Comparison of ENCODE assay signal across 9 cellular contexts in the genomic region with DNA sequence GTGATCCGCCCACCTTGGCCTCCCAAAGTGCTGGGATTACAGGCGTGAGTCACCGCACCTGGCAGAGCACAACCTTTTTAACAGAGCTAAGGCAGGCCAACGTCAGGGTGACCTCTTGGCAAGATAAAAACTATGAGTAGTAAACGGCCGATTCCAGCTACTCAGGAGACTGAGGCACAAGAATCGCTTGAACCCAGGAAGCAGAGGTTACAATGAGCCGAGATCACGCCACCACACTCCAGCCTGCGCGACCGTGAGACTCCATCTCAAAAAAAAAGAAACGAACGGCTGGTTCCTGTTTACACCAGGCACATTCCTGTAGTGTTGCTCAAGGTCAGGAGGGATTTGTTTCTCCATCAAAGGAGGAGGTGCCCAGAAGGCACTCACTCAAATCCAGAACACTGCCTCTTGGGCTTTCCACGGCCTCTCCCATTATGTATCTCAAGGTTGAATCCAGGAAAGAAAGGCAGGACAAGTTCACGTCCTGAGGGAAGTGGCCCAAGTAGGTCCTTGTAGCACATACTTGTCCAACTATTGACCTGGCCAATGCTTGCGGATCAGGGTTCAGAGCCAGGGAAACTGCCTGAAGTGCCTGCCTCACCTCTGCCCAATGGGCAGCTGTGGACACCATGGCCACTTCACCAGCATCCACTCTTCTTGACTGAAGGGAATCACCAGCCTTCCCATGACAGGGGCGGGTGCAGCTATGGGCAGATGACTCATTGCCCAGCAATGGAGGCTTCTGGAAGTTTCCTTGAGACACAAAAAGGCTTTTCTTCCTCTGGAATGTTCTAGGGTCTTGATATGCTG. TPM values are rescaled to one million over a fixed set of nuclear protein-coding genes. Genes with fewer than 3 reads are reported as not detected.
DNase-seq lines count a peak whose midpoint lies in the region; ATAC-seq and TF ChIP-seq lines count a peak whose summit lies in the region.
"Had no signal": no experiment of that assay in that cellular context is flagged by ENCODE, and none has a peak within 500 bp of the region (broad histone marks: within the 10 kb centered on the region; RNA-seq: fewer than 3 reads in every experiment).

No MANE protein-coding gene starts in this region.

- TF ChIP-seq CTCF in left lung (IDR thresholded peaks at IDR 0.05): no peak
- TF ChIP-seq CTCF in transverse colon (IDR thresholded peaks at IDR 0.05): no peak

- H3K27ac ChIP-seq in left lung: peak overlapping the region; percentile 68 to 81
- peak overlapping the region; percentile 41 to 61 (median 54) for H3K27ac ChIP-seq in transverse colon

- no peak for TF ChIP-seq POLR2A in transverse colon (IDR thresholded peaks at IDR 0.05)

- no peak overlapping the region for H3K4me3 Mint-ChIP-seq in dendritic cell treated with granulocyte-macrophage colony-stimulating factor and Interleukin-4, amounts not matched to agents 40 ng/mL and 50 ng/mL, for 4 days
- H3K4me3 Mint-ChIP-seq: activated naive CD4-positive, alpha-beta T cell treated with anti-CD3 and anti-CD28 coated beads, Interleukin-2, amount 50 U/mL, for 24 hours had no signal

- TF ChIP-seq EP300 in transverse colon (IDR thresholded peaks at IDR 0.05; ENCODE audit: low read depth): no peak

- H3K27me3 ChIP-seq in left lung: no peaks in the 10 kb centered on the region
- no peaks in the 10 kb centered on the region for H3K27me3 ChIP-seq in transverse colon

- no peak overlapping the region for H3K4me3 ChIP-seq in left lung
- no peak overlapping the region for H3K4me3 ChIP-seq in transverse colon

- intact Hi-C loops in dendritic cell treated with granulocyte-macrophage colony-stimulating factor and Interleukin-4, amounts not matched to agents 40 ng/mL and 50 ng/mL, for 4 days (cut with micrococcal nuclease): no loop called here
- intact Hi-C loops in left lung (cut with DNase I) (no loop called here), transverse colon (cut with DNase I; ENCODE audit: low total_unique reads) (no loop called here)

- H3K27ac Mint-ChIP-seq in dendritic cell treated with granulocyte-macrophage colony-stimulating factor and Interleukin-4, amounts not matched to agents 40 ng/mL and 50 ng/mL, for 4 days: peak overlapping the region; percentile 75
- H3K27ac Mint-ChIP-seq: activated naive CD4-positive, alpha-beta T cell treated with anti-CD3 and anti-CD28 coated beads, Interleukin-2, amount 50 U/mL, for 24 hours had no signal

- DNase-seq in LHCN-M2 (ENCODE audit: low read depth) (peak; percentile 67), left lung (peak in 1 of 2 donors; percentile 61), transverse colon (no peak)

- no peaks in the 10 kb centered on the region for H3K27me3 Mint-ChIP-seq in dendritic cell treated with granulocyte-macrophage colony-stimulating factor and Interleukin-4, amounts not matched to agents 40 ng/mL and 50 ng/mL, for 4 days
- H3K27me3 Mint-ChIP-seq: activated naive CD4-positive, alpha-beta T cell treated with anti-CD3 and anti-CD28 coated beads, Interleukin-2, amount 50 U/mL, for 24 hours had no signal

- H3K4me1 ChIP-seq in left lung: peaks cover 10 to 37% of the 10 kb centered on the region in 2 donors
- peaks cover 4 to 20% (median 14%) of the 10 kb centered on the region in 4 donors for H3K4me1 ChIP-seq in transverse colon

- peaks cover 96% of the 10 kb centered on the region for H3K36me3 Mint-ChIP-seq in dendritic cell treated with granulocyte-macrophage colony-stimulating factor and Interleukin-4, amounts not matched to agents 40 ng/mL and 50 ng/mL, for 4 days (ENCODE audit: low read depth)

- H3K9me3 ChIP-seq in left lung: no peaks in the 10 kb centered on the region
- no peaks in the 10 kb centered on the region for H3K9me3 ChIP-seq in transverse colon

- WGBS in transverse colon (ENCODE audit: low coverage in 1 of 2), 2 donors: 76 to 92% methylated on average over 4 to 17 of the region's 18 CpGs

- ATAC-seq in left lung: peak; percentile 79
- ATAC-seq in HG03108 (IDR thresholded peaks at IDR 0.05; ENCODE audit: unreplicated experiment): no peak
- no peak for ATAC-seq in HG02884 (IDR thresholded peaks at IDR 0.05; ENCODE audit: unreplicated experiment)
- ATAC-seq in HG03469 (IDR thresholded peaks at IDR 0.05; ENCODE audit: unreplicated experiment): no peak
- no peak for ATAC-seq in GM19351 (IDR thresholded peaks at IDR 0.05; ENCODE audit: unreplicated experiment)

- in situ Hi-C loops in transverse colon (cut with MboI; ENCODE audit: low pct_ligation_motif_present in 1 of 4, low pct_unique_long_range_greater_than_20kb in 1 of 4, low sequenced_read_pairs in 3 of 4): loop anchor here in 1 of 4 donors (25.0 kb wide), 1 partner anchor 183 kb away; the partner anchor contains the start of gene GPRC5B

- no peaks in the 10 kb centered on the region for H3K9me3 Mint-ChIP-seq in dendritic cell treated with granulocyte-macrophage colony-stimulating factor and Interleukin-4, amounts not matched to agents 40 ng/mL and 50 ng/mL, for 4 days
- H3K9me3 Mint-ChIP-seq: activated naive CD4-positive, alpha-beta T cell treated with anti-CD3 and anti-CD28 coated beads, Interleukin-2, amount 50 U/mL, for 24 hours had no signal

- peaks cover 0 to 85% of the 10 kb centered on the region in 2 donors for H3K36me3 ChIP-seq in left lung
- peaks cover 0 to 7% (median 3%) of the 10 kb centered on the region in 4 donors for H3K36me3 ChIP-seq in transverse colon

- peaks cover 48% of the 10 kb centered on the region for H3K4me1 Mint-ChIP-seq in dendritic cell treated with granulocyte-macrophage colony-stimulating factor and Interleukin-4, amounts not matched to agents 40 ng/mL and 50 ng/mL, for 4 days (ENCODE audit: low read depth)

RNA-seq across cellular contexts. Expression of gene KNOP1, which starts 13.5 kb away (rescaled TPM):
- total RNA-seq in LHCN-M2 (2014; rRNA removed): 12.6 and 16.6 TPM in 2 replicates
- 20.0 TPM for polyA plus RNA-seq in LHCN-M2 (2012)
- 10 to 100 TPM; 12.5 to 18.6 TPM for total RNA-seq in left lung
- 10 to 100 TPM in 3 of 4 donors, 1 to 10 TPM in 1; 4.4 to 25.8 (median 12.7) TPM for total RNA-seq in transverse colon

RNA-seq across cellular contexts. Expression of gene IQCK, which starts 13.5 kb away (rescaled TPM):
- total RNA-seq in LHCN-M2 (2014; rRNA removed) (10.6 and 11.7 TPM in 2 replicates), left lung (10 to 100 TPM in 1 of 2 donors, 1 to 10 TPM in 1; 8.0 to 13.4 TPM), transverse colon (10 to 100 TPM in 3 of 4 donors, 1 to 10 TPM in 1; 8.3 to 18.2 (median 12.7) TPM)
- 4.5 TPM for polyA plus RNA-seq in LHCN-M2 (2012)
